In the genomic region with DNA sequence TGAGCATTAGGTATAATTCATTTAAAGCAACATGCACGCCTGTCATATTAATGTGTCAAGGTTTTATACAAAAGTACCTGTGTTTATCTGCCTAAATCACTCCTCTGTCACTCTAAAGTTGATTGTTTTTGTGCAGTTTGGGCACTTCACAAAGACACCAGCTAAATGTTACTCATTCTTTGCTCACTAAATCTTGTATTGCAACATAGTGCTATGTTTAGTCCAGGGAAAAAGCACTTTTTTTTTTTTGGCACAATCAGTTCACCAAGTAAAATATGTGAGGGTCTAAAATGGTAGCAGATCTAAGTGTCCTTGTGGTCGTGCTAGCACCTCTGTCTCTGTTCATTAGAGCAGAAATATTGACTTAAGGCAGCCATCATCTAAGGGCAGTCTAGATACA, we compare ENCODE assay signal across 21 cellular contexts.
DNase-seq lines count a peak whose midpoint lies in the region; TF ChIP-seq lines count a peak whose summit lies in the region.
"Had no signal": no experiment of that assay in that cellular context is flagged by ENCODE, and none has a peak within 500 bp of the region (broad histone marks: within the 10 kb centered on the region; RNA-seq: fewer than 3 reads in every experiment).

No MANE protein-coding gene starts in this region.

- BruUV-seq in MCF 10A (replicated peaks; lab: Mats Ljungman, UMichigan), result no TSS peak
- BruUV-seq in mammary epithelial cell (replicated peaks; lab: Mats Ljungman, UMichigan), result no TSS peak

- intact Hi-C loops in MCF 10A (cut with micrococcal nuclease) (no loop called here), mammary epithelial cell (cut with micrococcal nuclease) (no loop called here)

- no peaks in the 10 kb centered on the region for H3K27me3 ChIP-seq in mammary epithelial cell (ENCODE audit: insufficient read depth, low read length)
- H3K27me3 ChIP-seq in SU-DHL-6 (ENCODE audit: low read length), result no peaks in the 10 kb centered on the region
- no peaks in the 10 kb centered on the region for H3K27me3 ChIP-seq in suprapubic skin

- H3K36me3 Mint-ChIP-seq in MCF 10A (ENCODE audit: insufficient read depth, unreplicated experiment), result no peaks in the 10 kb centered on the region
- H3K36me3 Mint-ChIP-seq: CD4-positive, CD25-positive, alpha-beta regulatory T cell had no signal

- no peaks in the 10 kb centered on the region for H3K9me3 Mint-ChIP-seq in MCF 10A (ENCODE audit: unreplicated experiment)

- no peaks in the 10 kb centered on the region for H4K20me1 ChIP-seq in mammary epithelial cell (ENCODE audit: insufficient read depth, low read length)
- no peaks in the 10 kb centered on the region for H4K20me1 ChIP-seq in SU-DHL-6 (ENCODE audit: low read depth, low read length)

- POLR2A ChIA-PET in MCF 10A (lab: Yijun Ruan, JAX), result interaction anchor here (0.6 kb wide), 1 partner anchor 298 kb away, joined by 4 read pairs; no protein-coding TSS in a partner anchor

- no peak overlapping the region for H3K9ac ChIP-seq in mammary epithelial cell (ENCODE audit: insufficient read depth, low read length)
- no peak overlapping the region for H3K9ac ChIP-seq in SU-DHL-6 (ENCODE audit: low read length)

- WGBS in mammary epithelial cell (ENCODE audit: low coverage, missing lambda C conversion rate), result 41% methylated on average over 2 of the region's 2 CpGs
- 55% methylated on average over 2 of the region's 2 CpGs for WGBS in suprapubic skin

- CTCF ChIA-PET in MCF 10A (lab: Yijun Ruan, JAX), result interaction anchor here (0.6 to 1.0 kb wide), 2 partner anchors 23 to 1027 kb away, joined by 3 read pairs; no protein-coding TSS in a partner anchor
- CTCF ChIA-PET in mammary epithelial cell (lab: Charles Lee; ENCODE audit: low non-redundant PET), result no interaction called here

- no peaks in the 10 kb centered on the region for H3K4me1 ChIP-seq in mammary epithelial cell (ENCODE audit: insufficient read depth, low read length)
- no peaks in the 10 kb centered on the region for H3K4me1 ChIP-seq in suprapubic skin

- no peaks in the 10 kb centered on the region for H3K9me2 ChIP-seq in SU-DHL-6 (replicated peaks; ENCODE audit: insufficient read depth, low read length)

- H3K4me2 ChIP-seq in mammary epithelial cell (ENCODE audit: insufficient read depth, low read depth, low read length) (no peak overlapping the region), SU-DHL-6 (ENCODE audit: low read depth, low read length, poor library complexity, severe bottlenecking) (no peak overlapping the region)
- H3K4me2 ChIP-seq: PC-9 had no signal

- peak; percentile 23 for DNase-seq in MCF 10A (ENCODE audit: unreplicated experiment)
- no peak for DNase-seq in mammary epithelial cell
- peak; percentile 2 for DNase-seq in fibroblast of peridontal ligament (ENCODE audit: extremely low read depth)
- DNase-seq in renal cortical epithelial cell (ENCODE audit: low read depth), result peak; percentile 15
- no peak for DNase-seq in T-helper 1 cell
- no peak for DNase-seq in HuH-7 (ENCODE audit: low spot score)
- DNase-seq in suprapubic skin (ENCODE audit: low spot score in 2 of 2), result no peak
- DNase-seq: 8988T; Caco-2; CD4-positive, CD25-positive, alpha-beta regulatory T cell; EL; MV-4-11; NCI-H1694 treated with DMSO at 0.1 percent for 48 hours; NCI-H226; NCI-H524; NCI-H82; PC-9 had no signal

- TF ChIP-seq EP300 in suprapubic skin (IDR thresholded peaks at IDR 0.05), result no peak

- no peak overlapping the region for H3K27ac ChIP-seq in mammary epithelial cell (ENCODE audit: insufficient read depth, low read depth, low read length)
- no peak overlapping the region for H3K27ac ChIP-seq in SU-DHL-6 (ENCODE audit: low read depth, low read length)
- no peak overlapping the region for H3K27ac ChIP-seq in suprapubic skin
- H3K27ac ChIP-seq: PC-9, RWPE1 had no signal

- in situ Hi-C loops in mammary epithelial cell (cut with MboI; ENCODE audit: low sequenced_read_pairs in 2 of 2), result no loop called here

- TF ChIP-seq CTCF in MCF 10A (IDR thresholded peaks at IDR 0.05; ENCODE audit: unreplicated experiment) (no peak), mammary epithelial cell (conservative IDR thresholded peaks at IDR 0.05 in 1 of 2, IDR thresholded peaks at IDR 0.05 in 1 of 2; ENCODE audit: extremely low read depth in 1 of 2, insufficient read depth in 1 of 2, low read depth in 1 of 2, low read length in 2 of 2) (no peak), SU-DHL-6 (IDR thresholded peaks at IDR 0.05; ENCODE audit: insufficient read depth, low read length, poor library complexity, severe bottlenecking) (no peak), suprapubic skin (IDR thresholded peaks at IDR 0.05) (no peak)

- no peak overlapping the region for H3K4me3 ChIP-seq in mammary epithelial cell (replicated peaks in 1 of 3; ENCODE audit: insufficient read depth in 1 of 3, low read depth in 2 of 3, low read length in 3 of 3)
- no peak overlapping the region for H3K4me3 ChIP-seq in SU-DHL-6 (ENCODE audit: insufficient read depth, low read length, poor library complexity, severe bottlenecking)
- H3K4me3 ChIP-seq in suprapubic skin, result no peak overlapping the region
- H3K4me3 ChIP-seq: K562, PC-9 had no signal

- H3K9me3 ChIP-seq in mammary epithelial cell (replicated peaks; ENCODE audit: insufficient read depth, low read length) (no peaks in the 10 kb centered on the region), SU-DHL-6 (ENCODE audit: insufficient read depth, low read length) (no peaks in the 10 kb centered on the region), suprapubic skin (no peaks in the 10 kb centered on the region)
- H3K9me3 ChIP-seq: Caco-2 had no signal

- no peaks in the 10 kb centered on the region for H3K4me1 Mint-ChIP-seq in MCF 10A (ENCODE audit: insufficient read depth, unreplicated experiment)
- H3K4me1 Mint-ChIP-seq: B cell; CD4-positive, CD25-positive, alpha-beta regulatory T cell had no signal

- H3F3A ChIP-seq in SU-DHL-6 (ENCODE audit: insufficient read depth), result no peaks in the 10 kb centered on the region

- H2AFZ ChIP-seq in mammary epithelial cell (ENCODE audit: low read depth, low read length), result no peak overlapping the region
- H2AFZ ChIP-seq in SU-DHL-6 (ENCODE audit: low read depth, low read length, severe bottlenecking), result peak overlapping the region; percentile 53
- H2AFZ ChIP-seq: PC-9 had no signal

- H3K36me3 ChIP-seq in mammary epithelial cell (ENCODE audit: insufficient read depth, low read length), result no peaks in the 10 kb centered on the region
- H3K36me3 ChIP-seq in SU-DHL-6 (ENCODE audit: low read length), result no peaks in the 10 kb centered on the region
- no peaks in the 10 kb centered on the region for H3K36me3 ChIP-seq in suprapubic skin

- no peak overlapping the region for H3K4me3 Mint-ChIP-seq in MCF 10A (ENCODE audit: unreplicated experiment)
- H3K4me3 Mint-ChIP-seq: B cell; CD4-positive, CD25-positive, alpha-beta regulatory T cell had no signal

- no peak for TF ChIP-seq POLR2A in suprapubic skin (IDR thresholded peaks at IDR 0.05)

- no peak overlapping the region for H3K27ac Mint-ChIP-seq in MCF 10A (ENCODE audit: low read depth, unreplicated experiment)
- H3K27ac Mint-ChIP-seq: B cell; CD4-positive, CD25-positive, alpha-beta regulatory T cell had no signal

- peaks cover 29% of the 10 kb centered on the region for H3K27me3 Mint-ChIP-seq in MCF 10A (ENCODE audit: insufficient read depth, unreplicated experiment)
- H3K27me3 Mint-ChIP-seq: B cell; CD4-positive, CD25-positive, alpha-beta regulatory T cell had no signal

- H3K79me2 ChIP-seq in mammary epithelial cell (ENCODE audit: insufficient read depth, low read length) (no peaks in the 10 kb centered on the region), SU-DHL-6 (ENCODE audit: insufficient read depth, low read length) (no peaks in the 10 kb centered on the region)

- dilution Hi-C loops in mammary epithelial cell (cut with HindIII; ENCODE audit: low sequenced_read_pairs), result no loop called here

Comparison
In these comparisons a context has a peak if more than half of its experiments do, and no peak if none do; other contexts are left out.
1. DNase-seq: peak in MCF 10A (single experiment), fibroblast of peridontal ligament (single experiment) and renal cortical epithelial cell (single experiment); none in mammary epithelial cell (single experiment), T-helper 1 cell (0 of 5), HuH-7 (single experiment) and suprapubic skin (0 of 2).